Comparison of ENCODE assay signal across 8 cellular contexts in the genomic region with DNA sequence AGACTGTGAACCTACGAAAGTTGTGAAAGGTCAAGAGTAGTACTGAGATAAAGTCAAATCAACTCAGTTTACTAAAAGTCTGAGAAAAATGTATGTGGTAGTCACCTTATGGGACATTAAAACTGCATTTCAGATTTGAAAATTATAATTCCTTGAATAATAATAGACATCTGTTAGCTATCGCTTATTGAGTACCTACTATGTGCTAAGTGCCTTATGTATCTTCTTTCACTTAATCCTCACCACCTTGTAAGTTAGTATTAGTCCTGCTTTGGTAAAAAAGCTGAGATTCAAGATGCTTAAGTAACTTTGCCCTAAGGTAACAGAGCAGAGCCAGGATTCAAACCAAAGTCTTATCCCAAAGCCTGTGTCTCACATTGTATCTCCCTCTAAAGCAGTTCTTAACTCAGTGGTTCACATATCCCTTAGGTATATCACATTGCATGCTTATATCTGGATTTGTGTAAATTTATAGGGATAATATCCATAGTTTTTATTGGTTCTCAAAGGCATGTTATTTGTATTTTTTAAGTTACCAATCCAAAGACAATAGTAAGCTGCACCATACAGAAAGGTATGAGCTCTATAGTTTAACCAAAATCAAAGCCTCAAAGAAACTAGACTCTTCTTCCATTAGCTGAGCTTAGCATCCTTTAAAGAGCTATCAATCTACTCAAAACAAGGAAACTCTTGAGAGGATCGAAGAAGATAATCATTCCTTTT. TPM values are rescaled to one million over a fixed set of nuclear protein-coding genes. Genes with fewer than 3 reads are reported as not detected.
A peak's percentile ranks its signal among the peaks of the same experiment; 100 is the strongest.
DNase-seq lines count a peak whose midpoint lies in the region; ATAC-seq and TF ChIP-seq lines count a peak whose summit lies in the region.

No MANE protein-coding gene starts in this region.

- peak overlapping the region; percentile 92 for H3K4me3 ChIP-seq in left ventricle myocardium inferior
- H3K4me3 ChIP-seq in mononuclear cell (ENCODE audit: low read length), result peak overlapping the region; percentile 68

- H3K27ac ChIP-seq in left ventricle myocardium inferior (replicated peaks), result peak overlapping the region; percentile 86

- H3K27me3 ChIP-seq in left ventricle myocardium inferior (ENCODE audit: low read depth) (no peaks in the 10 kb centered on the region), mononuclear cell (ENCODE audit: insufficient read depth, low read length) (no peaks in the 10 kb centered on the region)

- no peak for ATAC-seq in Right ventricle myocardium superior (ENCODE audit: poor library complexity)

- H3K27me3 Mint-ChIP-seq in brain, result peaks cover 3% of the 10 kb centered on the region

- DNase-seq in left ventricle myocardium inferior, result no peak
- DNase-seq in Right ventricle myocardium superior, result no peak
- no peak for DNase-seq in head of caudate nucleus
- DNase-seq in Kasumi-1 (lab: John Stamatoyannopoulos, UW), result no peak
- no peak for DNase-seq in NCI-H2107 treated with DMSO at 0.1 percent for 48 hours (lab: John Stamatoyannopoulos, UW; ENCODE audit: unreplicated experiment)
- DNase-seq in NCI-H1105 treated with DMSO at 0.1 percent for 48 hours (lab: John Stamatoyannopoulos, UW), result no peak

- peak overlapping the region; percentile 91 to 98 (median 95) for H3K4me3 Mint-ChIP-seq in brain

- intact Hi-C loops in left ventricle myocardium inferior (cut with micrococcal nuclease) (no loop called here), Right ventricle myocardium superior (cut with DNase I) (loop anchor here (10.0 kb wide), 1 partner anchor 348 kb away; no protein-coding TSS in a partner anchor), head of caudate nucleus (cut with DNase I) (loop anchor here (10.0 kb wide), 1 partner anchor 92 kb away; a partner anchor contains a TSS)

- TF ChIP-seq CTCF in left ventricle myocardium inferior (IDR thresholded peaks at IDR 0.05; ENCODE audit: borderline replicate concordance), result no peak
- TF ChIP-seq CTCF in brain (conservative IDR thresholded peaks at IDR 0.05), result no peak

- peaks cover 37% of the 10 kb centered on the region for H3K4me1 Mint-ChIP-seq in brain

- H3K9me3 ChIP-seq in left ventricle myocardium inferior (replicated peaks) (peaks cover under 1% of the 10 kb centered on the region), mononuclear cell (ENCODE audit: low read depth, low read length) (no peaks in the 10 kb centered on the region)

- peaks cover 2 to 5% (median 3%) of the 10 kb centered on the region in 5 experiments for H3K9me3 Mint-ChIP-seq in brain

- H3K36me3 Mint-ChIP-seq in brain, result peaks cover 29% of the 10 kb centered on the region

- H3K36me3 ChIP-seq in left ventricle myocardium inferior, result peaks cover 8% of the 10 kb centered on the region

- H3K27ac Mint-ChIP-seq in brain, result peak overlapping the region; percentile 89 to 95 (median 90)

- peaks cover 32% of the 10 kb centered on the region for H3K4me1 ChIP-seq in left ventricle myocardium inferior
- H3K4me1 ChIP-seq in mononuclear cell (ENCODE audit: insufficient read depth, low read length), result peaks cover 23% of the 10 kb centered on the region

RNA-seq across cellular contexts. Expression of a gene that starts 0.9 kb away (rescaled TPM):
- 15.4 TPM for total RNA-seq in left ventricle myocardium inferior
- 12.7 TPM for total RNA-seq in Right ventricle myocardium superior
- polyA plus RNA-seq in brain (ENCODE audit: insufficient read depth, low read depth, low replicate concordance), result 19.8 TPM
- 46.4 TPM for total RNA-seq in mononuclear cell

RNA-seq across cellular contexts. Expression of a gene that starts 22.5 kb away (rescaled TPM):
- total RNA-seq in left ventricle myocardium inferior (8.5 TPM), Right ventricle myocardium superior (14.3 TPM), mononuclear cell (not detected)
- not detected for polyA plus RNA-seq in brain (ENCODE audit: insufficient read depth, low read depth, low replicate concordance)
